8 cellular contexts compared by ENCODE assay signal in genomic region chr19:58277748-58278147, GRCh38. TPM values are rescaled to one million over a fixed set of nuclear protein-coding genes. Genes with fewer than 3 reads are reported as not detected.
DNase-seq lines count a peak whose midpoint lies in the region; ATAC-seq, FAIRE-seq and TF ChIP-seq lines count a peak whose summit lies in the region.

No MANE protein-coding gene starts in this region.

- peak overlapping the region; percentile 88 for H3K9ac ChIP-seq in HUES6 (ENCODE audit: low read length)

- H3K27ac ChIP-seq in A549 (peak overlapping the region; percentile 81 to 92), HUES6 (ENCODE audit: low read depth, low read length) (no peak overlapping the region)

- H3K9me3 ChIP-seq in A549: peaks cover 88% of the 10 kb centered on the region
- peaks cover 18% of the 10 kb centered on the region; the same call in 1 of the 2 replicates for H3K9me3 ChIP-seq in HUES6 (ENCODE audit: control insufficient read depth, insufficient read depth, low read depth, low read length)
- H3K9me3 ChIP-seq in mononuclear cell (ENCODE audit: low read depth, low read length): no peaks in the 10 kb centered on the region

- no peaks in the 10 kb centered on the region for H3K4me1 ChIP-seq in A549
- H3K4me1 ChIP-seq in HUES6 (ENCODE audit: control insufficient read depth, insufficient read depth, low read length): peaks cover 6% of the 10 kb centered on the region
- peaks cover 20% of the 10 kb centered on the region for H3K4me1 ChIP-seq in mononuclear cell (ENCODE audit: insufficient read depth, low read length)

- no peak for TF ChIP-seq POLR2A in A549 (IDR thresholded peaks at IDR 0.05; ENCODE audit: low read length)

- 88% methylated on average over 13 of the region's 13 CpGs for WGBS in A549 (ENCODE audit: missing lambda C conversion rate)

- H3K27me3 ChIP-seq in HUES6 (ENCODE audit: control insufficient read depth, insufficient read depth, low read length) (no peaks in the 10 kb centered on the region), mononuclear cell (ENCODE audit: insufficient read depth, low read length) (no peaks in the 10 kb centered on the region)

- H3K4me2 ChIP-seq in A549: peak overlapping the region; percentile 71

- H3K36me3 ChIP-seq in HUES6 (ENCODE audit: control insufficient read depth, insufficient read depth, low read length): peaks cover 35% of the 10 kb centered on the region

- ATAC-seq in A549: no peak

- FAIRE-seq in A549 (lab: Jason Lieb, UNC): no peak

- TF ChIP-seq CTCF in A549 (IDR thresholded peaks at IDR 0.05) (no peak), cardiac fibroblast (IDR thresholded peaks at IDR 0.05; ENCODE audit: low read depth, low read length) (no peak)

- CTCF ChIA-PET in A549 (lab: Yijun Ruan, JAX): interaction anchor here (0.6 kb wide), 1 partner anchor 251 kb away, joined by 3 read pairs; no protein-coding TSS in a partner anchor

- POLR2A ChIA-PET in A549 (lab: Yijun Ruan, JAX): interaction anchor here (0.6 to 2.0 kb wide), 7 partner anchors 8 to 95 kb away, joined by 3 to 15 read pairs (median 4); partner anchors contain the start of genes ERVK3-1, ZNF274, ZNF497 and ZSCAN22

- TF ChIP-seq EP300 in A549 (IDR thresholded peaks at IDR 0.05): no peak

- no peak for TF ChIP-seq RAD21 in A549 (conservative IDR thresholded peaks at IDR 0.05 in 1 of 2, IDR thresholded peaks at IDR 0.05 in 1 of 2)

- DNase-seq in A549 (ENCODE audit: low read depth in 1 of 2, low spot score in 1 of 2) (no peak), cardiac fibroblast (ENCODE audit: low read depth in 2 of 2) (no peak), H4 (ENCODE audit: low spot score) (no peak), hepatic stellate cell (ENCODE audit: low spot score) (no peak), COR-L47 (lab: John Stamatoyannopoulos, UW) (no peak), HuH-7.5 (ENCODE audit: low spot score) (no peak)

- peak overlapping the region; percentile 85 for H3K4me3 ChIP-seq in A549
- peak overlapping the region; percentile 95 for H3K4me3 ChIP-seq in HUES6 (ENCODE audit: low read depth, low read length)
- peak overlapping the region; percentile 86 to 93 for H3K4me3 ChIP-seq in cardiac fibroblast (replicated peaks in 1 of 2; ENCODE audit: low read depth in 2 of 2, low read length in 2 of 2)
- H3K4me3 ChIP-seq in mononuclear cell (ENCODE audit: low read length): peak overlapping the region; percentile 96

TF ChIP-seq in A549, 52 proteins besides CTCF, POLR2A, EP300 and RAD21:
- TF ChIP-seq RARB (CRISPR knock-in tag; IDR thresholded peaks at IDR 0.05) (no peak), FOXS1 (CRISPR knock-in tag; IDR thresholded peaks at IDR 0.05) (no peak), CBX2 (IDR thresholded peaks at IDR 0.05; ENCODE audit: borderline replicate concordance, low read depth) (no peak), HOXB13 (CRISPR knock-in tag; IDR thresholded peaks at IDR 0.05; ENCODE audit: low read depth) (peak; percentile 60; the same call in 1 of the 2 replicates), FOSL2 (IDR thresholded peaks at IDR 0.05) (no peak), FOSL2 (CRISPR knock-in tag; IDR thresholded peaks at IDR 0.05) (no peak)

RNA-seq across cellular contexts. Expression of gene ZNF8, which starts 1.0 kb away (rescaled TPM):
- 4.0 and 5.6 TPM in 2 replicates for polyA plus RNA-seq in A549 (2011; rRNA removed)
- polyA plus RNA-seq in A549 (2012; cell fraction: cytosol; rRNA removed): 1.2 and 1.8 TPM in 2 replicates
- polyA plus RNA-seq in A549 (2012; cell fraction: nucleus; rRNA removed): 4.2 and 6.8 TPM in 2 replicates
- polyA plus RNA-seq in A549 (2017; fragmentation: RNase III; extraction: RNeasy Plus Mini Kit Qiagen cat#74134 plus additional on column Dnase treatment): 2.0 to 2.3 TPM (median 2.3 TPM) in 3 replicates
- polyA minus RNA-seq in A549 (2011; rRNA and poly(A)+ RNA removed): 15.5 and 16.9 TPM in 2 replicates
- total RNA-seq in mononuclear cell: 13.4 TPM
- total RNA-seq in H4 (2014; rRNA removed; shearing (Covaris generic)): 3.1 and 4.3 TPM in 2 replicates

RNA-seq across cellular contexts. Expression of gene ERVK3-1, which starts 27.4 kb away (rescaled TPM):
- polyA plus RNA-seq in A549 (2011; rRNA removed) (112 and 142 TPM in 2 replicates), A549 (2017; fragmentation: RNase III; extraction: RNeasy Plus Mini Kit Qiagen cat#74134 plus additional on column Dnase treatment) (104 to 126 TPM (median 109 TPM) in 3 replicates)
- 68.7 and 76.9 TPM in 2 replicates for polyA plus RNA-seq in A549 (2012; cell fraction: cytosol; rRNA removed)
- polyA plus RNA-seq in A549 (2012; cell fraction: nucleus; rRNA removed): 90.0 and 131 TPM in 2 replicates
- polyA minus RNA-seq in A549 (2011; rRNA and poly(A)+ RNA removed): 53.7 and 56.4 TPM in 2 replicates
- 124 TPM for total RNA-seq in mononuclear cell
- total RNA-seq in H4 (2014; rRNA removed; shearing (Covaris generic)): 96.6 and 120 TPM in 2 replicates

RNA-seq across cellular contexts. Expression of gene ZNF544, which starts 49.0 kb away (rescaled TPM):
- polyA plus RNA-seq in A549 (2011; rRNA removed) (32.7 and 33.1 TPM in 2 replicates), A549 (2017; fragmentation: RNase III; extraction: RNeasy Plus Mini Kit Qiagen cat#74134 plus additional on column Dnase treatment) (22.5 to 30.6 TPM (median 23.7 TPM) in 3 replicates)
- 28.1 and 28.7 TPM in 2 replicates for polyA plus RNA-seq in A549 (2012; cell fraction: cytosol; rRNA removed)
- polyA plus RNA-seq in A549 (2012; cell fraction: nucleus; rRNA removed): 15.6 and 27.3 TPM in 2 replicates
- 30.1 and 30.2 TPM in 2 replicates for polyA minus RNA-seq in A549 (2011; rRNA and poly(A)+ RNA removed)
- total RNA-seq in mononuclear cell: 7.2 TPM
- total RNA-seq in H4 (2014; rRNA removed; shearing (Covaris generic)): 0.02 and 0.08 TPM in 2 replicates

RNA-seq across cellular contexts. Expression of gene ZSCAN22, which starts 49.0 kb away (rescaled TPM):
- polyA plus RNA-seq in A549 (2011; rRNA removed) (4.4 and 5.3 TPM in 2 replicates), A549 (2017; fragmentation: RNase III; extraction: RNeasy Plus Mini Kit Qiagen cat#74134 plus additional on column Dnase treatment) (2.0 to 2.2 TPM (median 2.0 TPM) in 3 replicates)
- 2.1 and 2.5 TPM in 2 replicates for polyA plus RNA-seq in A549 (2012; cell fraction: cytosol; rRNA removed)
- 3.0 and 3.6 TPM in 2 replicates for polyA plus RNA-seq in A549 (2012; cell fraction: nucleus; rRNA removed)
- 12.4 and 12.9 TPM in 2 replicates for polyA minus RNA-seq in A549 (2011; rRNA and poly(A)+ RNA removed)
- total RNA-seq in mononuclear cell: 0.52 TPM
- 2.6 and 2.8 TPM in 2 replicates for total RNA-seq in H4 (2014; rRNA removed; shearing (Covaris generic))
